ENCODE assay signal across 18 cellular contexts in genomic region chr15:82799183-82799841, GRCh38. TPM values are rescaled to one million over a fixed set of nuclear protein-coding genes. Genes with fewer than 3 reads are reported as not detected.
A peak's percentile ranks its signal among the peaks of the same experiment; 100 is the strongest.
DNase-seq lines count a peak whose midpoint lies in the region; ATAC-seq, FAIRE-seq and TF ChIP-seq lines count a peak whose summit lies in the region.
"Had no signal": no experiment of that assay in that cellular context is flagged by ENCODE, and none has a peak within 500 bp of the region (broad histone marks: within the 10 kb centered on the region; RNA-seq: fewer than 3 reads in every experiment).

No MANE protein-coding gene starts in this region.

- no peaks in the 10 kb centered on the region for H3K79me2 ChIP-seq in HepG2 (ENCODE audit: insufficient read depth, low read length)

- DNase-seq in HepG2 (ENCODE audit: low spot score) = no peak
- DNase-seq in right lobe of liver = no peak
- DNase-seq in heart left ventricle = peak in 2 of 5 donors; percentile 22 to 26
- no peak for DNase-seq in right cardiac atrium
- no peak for DNase-seq in head of caudate nucleus
- no peak for DNase-seq in RWPE1 (ENCODE audit: low spot score)
- DNase-seq: ACHN; CD4-positive, CD25-positive, alpha-beta regulatory T cell; DMS79; H7 had no signal

- ATAC-seq in HepG2 = no peak
- no peak for ATAC-seq in right lobe of liver
- ATAC-seq in heart left ventricle = peak; percentile 37 to 68 (median 49)
- no peak for ATAC-seq in right cardiac atrium
- ATAC-seq in HG03139 (IDR thresholded peaks at IDR 0.05; ENCODE audit: unreplicated experiment) = no peak
- ATAC-seq: GM12878, GM23338 had no signal

- TF ChIP-seq EP300 in HepG2 (IDR thresholded peaks at IDR 0.05; ENCODE audit: low read depth in 2 of 2, low read length in 2 of 2) (no peak), HepG2 (CRISPR knock-in tag; IDR thresholded peaks at IDR 0.05; ENCODE audit: borderline replicate concordance) (no peak)

- H4K20me1 ChIP-seq in HepG2 (ENCODE audit: insufficient read depth, low read length) = no peaks in the 10 kb centered on the region
- H4K20me1 ChIP-seq: BLaER1 treated with 17β-estradiol and CSF1 and Interleukin-3, amounts not matched to agents 10 nM and 100 nM had no signal

- TF ChIP-seq POLR2A in HepG2 (IDR thresholded peaks at IDR 0.05; ENCODE audit: insufficient read depth in 1 of 2, low read depth in 2 of 2, low read length in 2 of 2) (no peak), right lobe of liver (IDR thresholded peaks at IDR 0.05) (no peak), heart left ventricle (IDR thresholded peaks at IDR 0.05) (no peak)

- H3K4me1 ChIP-seq in HepG2 (ENCODE audit: insufficient read depth, low read length) = peaks cover 2% of the 10 kb centered on the region
- H3K4me1 ChIP-seq in right lobe of liver = no peaks in the 10 kb centered on the region
- H3K4me1 ChIP-seq in heart left ventricle = peaks cover 0 to 49% (median 9%) of the 10 kb centered on the region in 12 donors
- peaks cover 2% of the 10 kb centered on the region for H3K4me1 ChIP-seq in right cardiac atrium (ENCODE audit: control insufficient read depth, insufficient read depth, low read length)

- WGBS in HepG2 (ENCODE audit: low lambda C conversion rate) = 32% methylated on average over 7 of the region's 7 CpGs
- WGBS in right lobe of liver (ENCODE audit: insufficient coverage, low coverage, low lambda C conversion rate, missing lambda C conversion rate) = 63% methylated on average over 7 of the region's 7 CpGs
- WGBS in heart left ventricle, 4 donors = 41 to 56% (median 50%) methylated on average over 7 of the region's 7 CpGs
- WGBS in right cardiac atrium = 58% methylated on average over 7 of the region's 7 CpGs

- no peak overlapping the region for H3K4me2 ChIP-seq in HepG2 (ENCODE audit: low read depth, low read length)
- H3K4me2 ChIP-seq: GM23338 had no signal

- no peak overlapping the region for H3K4me3 ChIP-seq in HepG2 (replicated peaks in 1 of 3; ENCODE audit: insufficient read depth in 1 of 3, low read depth in 2 of 3, low read length in 3 of 3)
- no peak overlapping the region for H3K4me3 ChIP-seq in right lobe of liver
- no peak overlapping the region for H3K4me3 ChIP-seq in heart left ventricle
- H3K4me3 ChIP-seq in right cardiac atrium (ENCODE audit: low read length) = no peak overlapping the region
- H3K4me3 ChIP-seq: BLaER1 treated with 17β-estradiol and CSF1 and Interleukin-3, amounts not matched to agents 10 nM and 100 nM; GM12878; GM23338 had no signal

- H3K9ac ChIP-seq in HepG2 (ENCODE audit: insufficient read depth, low read depth, low read length) = no peak overlapping the region
- H3K9ac ChIP-seq: BLaER1 treated with 17β-estradiol and CSF1 and Interleukin-3, amounts not matched to agents 10 nM and 100 nM had no signal

- H3K36me3 ChIP-seq in HepG2 (replicated peaks in 1 of 2; ENCODE audit: control insufficient read depth in 1 of 2, insufficient read depth in 2 of 2, low read length in 2 of 2) = no peaks in the 10 kb centered on the region
- H3K36me3 ChIP-seq in right lobe of liver = no peaks in the 10 kb centered on the region
- H3K36me3 ChIP-seq in heart left ventricle = peaks cover 0 to 16% (median 0%) of the 10 kb centered on the region in 9 donors
- H3K36me3 ChIP-seq: BLaER1 treated with 17β-estradiol and CSF1 and Interleukin-3, amounts not matched to agents 10 nM and 100 nM had no signal

- FAIRE-seq in HepG2 (lab: Jason Lieb, UNC) = no peak
- FAIRE-seq: GM12878, GM18507 had no signal

- BruUV-seq in HepG2 (replicated peaks; lab: Mats Ljungman, UMichigan) = no TSS peak

- TF ChIP-seq CTCF in HepG2 (CRISPR knock-in tag; IDR thresholded peaks at IDR 0.05) (no peak), right lobe of liver (IDR thresholded peaks at IDR 0.05) (no peak), heart left ventricle (IDR thresholded peaks at IDR 0.05) (no peak), RWPE1 (conservative IDR thresholded peaks at IDR 0.05; ENCODE audit: low read depth) (no peak)

- intact Hi-C loops in HepG2 (cut with micrococcal nuclease; ENCODE audit: unreplicated experiment) = no loop called here
- intact Hi-C loops in right lobe of liver (cut with DNase I) = no loop called here
- intact Hi-C loops in heart left ventricle (cut with DNase I) = no loop called here
- intact Hi-C loops in right cardiac atrium (cut with DNase I) = no loop called here
- intact Hi-C loops in head of caudate nucleus (cut with DNase I) = no loop called here

- POLR2A ChIA-PET in HepG2 (lab: Yijun Ruan, JAX) (no interaction called here), RWPE1 (lab: Yijun Ruan, JAX; ENCODE audit: low non-redundant PET) (no interaction called here)

- H3K27me3 ChIP-seq in HepG2 (ENCODE audit: control insufficient read depth in 1 of 2, insufficient read depth in 2 of 2, low read length in 2 of 2) (peaks cover 0 to 3% of the 10 kb centered on the region in 2 experiments; a peak in 2 of 5 replicates), right lobe of liver (no peaks in the 10 kb centered on the region), heart left ventricle (no peaks in the 10 kb centered on the region), right cardiac atrium (ENCODE audit: control insufficient read depth, insufficient read depth) (no peaks in the 10 kb centered on the region)
- H3K27me3 ChIP-seq: BLaER1 treated with 17β-estradiol and CSF1 and Interleukin-3, amounts not matched to agents 10 nM and 100 nM had no signal

- in situ Hi-C loops in HepG2 (cut with HindIII; ENCODE audit: extremely low pct_ligation_motif_present, low pct_unique_long_range_greater_than_20kb) = no loop called here

- H3K27ac ChIP-seq in HepG2 (ENCODE audit: extremely low read length, insufficient read depth, low read length) (no peak overlapping the region), right lobe of liver (no peak overlapping the region), heart left ventricle (peak overlapping the region in 6 of 12 donors; percentile 1 to 67 (median 52)), right cardiac atrium (ENCODE audit: low read length) (peak overlapping the region; percentile 18), RWPE1 (no peak overlapping the region)
- H3K27ac ChIP-seq: BLaER1 treated with 17β-estradiol and CSF1 and Interleukin-3, amounts not matched to agents 10 nM and 100 nM had no signal

- H2AFZ ChIP-seq in HepG2 (ENCODE audit: low read length) = no peak overlapping the region
- H2AFZ ChIP-seq: GM23338 had no signal

- TF ChIP-seq RAD21 in HepG2 (CRISPR knock-in tag; IDR thresholded peaks at IDR 0.05) = no peak

- CTCF ChIA-PET in HepG2 (lab: Yijun Ruan, JAX; ENCODE audit: low intra/inter-chr PET ratio, low total read pairs) (no interaction called here), RWPE1 (lab: Yijun Ruan, JAX) (no interaction called here)

- no peaks in the 10 kb centered on the region for H3K9me3 ChIP-seq in HepG2 (ENCODE audit: low read length)
- H3K9me3 ChIP-seq in right lobe of liver = no peaks in the 10 kb centered on the region
- peaks cover 0 to 2% (median 0%) of the 10 kb centered on the region in 12 donors for H3K9me3 ChIP-seq in heart left ventricle
- no peaks in the 10 kb centered on the region for H3K9me3 ChIP-seq in right cardiac atrium (ENCODE audit: control insufficient read depth, low read length)

RNA-seq across cellular contexts. Expression of gene FSD2, which starts 6.6 kb away (rescaled TPM):
- total RNA-seq in HepG2 (2016; rRNA removed; fragmentation: Illumina TruSeq; extraction: Trizol) = not detected in 2 replicates
- not detected in 2 replicates for total RNA-seq in HepG2 (2016; cell fraction: cytosol; rRNA removed; fragmentation: Illumina TruSeq; extraction: Trizol; ENCODE audit: low read depth)
- not detected in 2 replicates for total RNA-seq in HepG2 (2016; cell fraction: insoluble cytoplasmic fraction; rRNA removed; fragmentation: Illumina TruSeq; extraction: Trizol)
- not detected in 2 replicates for total RNA-seq in HepG2 (2016; cell fraction: membrane; rRNA removed; fragmentation: Illumina TruSeq; extraction: Trizol)
- not detected in 2 replicates for total RNA-seq in HepG2 (2016; cell fraction: nucleus; rRNA removed; fragmentation: Illumina TruSeq; extraction: Trizol)
- not detected in 2 replicates for polyA plus RNA-seq in HepG2 (2011; rRNA removed)
- polyA plus RNA-seq in HepG2 (2011; cell fraction: cytosol; rRNA removed) = not detected in 2 replicates
- not detected in 2 replicates for polyA plus RNA-seq in HepG2 (2011; cell fraction: nucleus; rRNA removed)
- polyA plus RNA-seq in HepG2 (2012) = not detected in 2 replicates
- not detected in 2 replicates for polyA plus RNA-seq in HepG2 (2016; cell fraction: cytosol; fragmentation: Illumina TruSeq; extraction: Trizol; ENCODE audit: low read depth)
- polyA plus RNA-seq in HepG2 (2016; cell fraction: insoluble cytoplasmic fraction; fragmentation: Illumina TruSeq; extraction: Trizol; ENCODE audit: low read depth) = not detected in 2 replicates
- not detected in 2 replicates for polyA plus RNA-seq in HepG2 (2016; cell fraction: membrane; fragmentation: Illumina TruSeq; extraction: Trizol; ENCODE audit: low read depth)
- polyA plus RNA-seq in HepG2 (2016; cell fraction: nucleus; fragmentation: Illumina TruSeq; extraction: Trizol; ENCODE audit: insufficient read depth, low read depth) = not detected in 2 replicates
- not detected in 2 replicates for polyA minus RNA-seq in HepG2 (2011; rRNA and poly(A)+ RNA removed; ENCODE audit: low replicate concordance)
- not detected in 2 replicates for polyA minus RNA-seq in HepG2 (2011; cell fraction: cytosol; rRNA and poly(A)+ RNA removed)
- under 0.01 TPM in 1 of 2 replicates, not detected in the other for polyA minus RNA-seq in HepG2 (2011; cell fraction: nucleus; rRNA and poly(A)+ RNA removed)
- total RNA-seq in right lobe of liver = not detected
- 100 to 1,000 TPM in 1 of 9 donors, 10 to 100 TPM in 8; 11.7 to 140 (median 71.6) TPM for total RNA-seq in heart left ventricle
- 10 to 100 TPM in 1 of 2 donors, 1 to 10 TPM in 1; 3.6 to 29.8 TPM for polyA plus RNA-seq in heart left ventricle
- total RNA-seq in right cardiac atrium = 100 to 1,000 TPM in 3 of 4 donors, 10 to 100 TPM in 1; 49.4 to 117 (median 109) TPM
- 39.1 TPM for polyA plus RNA-seq in right cardiac atrium
- total RNA-seq: A172; CD4-positive, CD25-positive, alpha-beta regulatory T cell; G401; GM23338; HT-29 had no signal

RNA-seq across cellular contexts. Expression of gene WHAMM, which starts 10.1 kb away (rescaled TPM):
- total RNA-seq in HepG2 (2016; rRNA removed; fragmentation: Illumina TruSeq; extraction: Trizol) (2.7 and 2.9 TPM in 2 replicates), right lobe of liver (1 to 10 TPM; 3.7 to 6.5 (median 4.7) TPM), heart left ventricle (1 to 10 TPM; 4.6 to 9.1 (median 6.3) TPM), right cardiac atrium (1 to 10 TPM; 5.6 to 6.6 (median 5.9) TPM)
- total RNA-seq in HepG2 (2016; cell fraction: cytosol; rRNA removed; fragmentation: Illumina TruSeq; extraction: Trizol; ENCODE audit: low read depth) = 3.1 and 4.9 TPM in 2 replicates
- 2.6 and 3.0 TPM in 2 replicates for total RNA-seq in HepG2 (2016; cell fraction: insoluble cytoplasmic fraction; rRNA removed; fragmentation: Illumina TruSeq; extraction: Trizol)
- total RNA-seq in HepG2 (2016; cell fraction: membrane; rRNA removed; fragmentation: Illumina TruSeq; extraction: Trizol) = 2.5 and 2.6 TPM in 2 replicates
- total RNA-seq in HepG2 (2016; cell fraction: nucleus; rRNA removed; fragmentation: Illumina TruSeq; extraction: Trizol) = 3.3 and 3.8 TPM in 2 replicates
- polyA plus RNA-seq in HepG2 (2011; rRNA removed) (3.0 and 3.5 TPM in 2 replicates), heart left ventricle (1 to 10 TPM; 2.8 to 7.4 TPM), right cardiac atrium (3.2 TPM)
- 2.4 TPM in 2 replicates for polyA plus RNA-seq in HepG2 (2011; cell fraction: cytosol; rRNA removed)
- 3.2 and 3.8 TPM in 2 replicates for polyA plus RNA-seq in HepG2 (2011; cell fraction: nucleus; rRNA removed)
- polyA plus RNA-seq in HepG2 (2012) = 3.0 and 3.3 TPM in 2 replicates
- polyA plus RNA-seq in HepG2 (2016; cell fraction: cytosol; fragmentation: Illumina TruSeq; extraction: Trizol; ENCODE audit: low read depth) = 0.59 and 0.61 TPM in 2 replicates
- 4.2 and 4.9 TPM in 2 replicates for polyA plus RNA-seq in HepG2 (2016; cell fraction: insoluble cytoplasmic fraction; fragmentation: Illumina TruSeq; extraction: Trizol; ENCODE audit: low read depth)
- polyA plus RNA-seq in HepG2 (2016; cell fraction: membrane; fragmentation: Illumina TruSeq; extraction: Trizol; ENCODE audit: low read depth) = 2.1 and 2.3 TPM in 2 replicates
- polyA plus RNA-seq in HepG2 (2016; cell fraction: nucleus; fragmentation: Illumina TruSeq; extraction: Trizol; ENCODE audit: insufficient read depth, low read depth) = 6.8 and 8.2 TPM in 2 replicates
- polyA minus RNA-seq in HepG2 (2011; rRNA and poly(A)+ RNA removed; ENCODE audit: low replicate concordance) = 1.8 and 2.1 TPM in 2 replicates
- 1.5 and 1.6 TPM in 2 replicates for polyA minus RNA-seq in HepG2 (2011; cell fraction: cytosol; rRNA and poly(A)+ RNA removed)
- polyA minus RNA-seq in HepG2 (2011; cell fraction: nucleus; rRNA and poly(A)+ RNA removed) = 3.1 TPM in 2 replicates

Comparison
In these comparisons a context has a peak if more than half of its experiments do, and no peak if none do; other contexts are left out.
1. ATAC-seq: peak in heart left ventricle (4 of 4); none in HepG2 (single experiment), right lobe of liver (0 of 4), right cardiac atrium (0 of 2) and HG03139 (single experiment).
2. RNA of gene FSD2, which starts 6.6 kb away (total RNA-seq): 49.4 to 117 TPM in right cardiac atrium and 11.7 to 140 TPM in heart left ventricle; not detected in HepG2 and not detected in right lobe of liver; every median in the first group is over 10 times any median in the second.